In the genomic region with DNA sequence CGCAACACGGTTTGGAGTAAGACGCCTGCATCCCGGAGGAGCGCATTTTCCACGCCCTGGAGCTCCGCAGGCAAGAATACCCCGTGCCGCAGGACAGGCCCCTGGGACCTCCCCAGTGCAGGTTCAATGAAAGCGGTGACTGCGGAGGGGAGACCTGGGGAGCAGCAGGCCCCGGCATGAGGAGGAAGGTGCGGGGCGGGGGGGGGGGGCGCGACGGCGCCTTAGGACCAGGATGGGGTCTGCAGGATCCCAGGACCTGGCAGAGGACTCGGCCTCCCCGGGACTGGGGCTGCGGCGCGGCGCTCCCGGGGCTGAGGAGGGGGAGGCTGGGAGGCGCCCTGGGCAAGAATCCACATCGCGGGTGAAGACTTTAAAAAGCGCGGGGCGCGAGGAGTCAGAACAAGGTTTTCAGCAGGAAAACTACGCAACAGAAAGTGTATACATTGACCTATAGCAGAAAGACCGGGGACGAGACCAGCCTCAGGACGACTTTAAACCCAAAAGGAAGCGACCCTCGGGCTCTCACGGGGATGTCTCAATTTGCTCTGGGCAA, we compare ENCODE assay signal across 1 cellular context.
TF ChIP-seq lines count a peak whose summit lies in the region.

No MANE protein-coding gene starts in this region.

TF ChIP-seq in SK-N-SH, 30 proteins besides CTCF, POLR2A, EP300 and RAD21 (continued from another document):
- TF ChIP-seq, protein P1, sequence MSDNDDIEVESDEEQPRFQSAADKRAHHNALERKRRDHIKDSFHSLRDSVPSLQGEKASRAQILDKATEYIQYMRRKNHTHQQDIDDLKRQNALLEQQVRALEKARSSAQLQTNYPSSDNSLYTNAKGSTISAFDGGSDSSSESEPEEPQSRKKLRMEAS (IDR thresholded peaks at IDR 0.05; ENCODE audit: low read depth) = no peak
- TF ChIP-seq RCOR1 (IDR thresholded peaks at IDR 0.05; ENCODE audit: low read length) (no peak), GABPA (IDR thresholded peaks at IDR 0.05; ENCODE audit: low read depth) (no peak), ELF1 (IDR thresholded peaks at IDR 0.05) (no peak)
